In the genomic region with DNA sequence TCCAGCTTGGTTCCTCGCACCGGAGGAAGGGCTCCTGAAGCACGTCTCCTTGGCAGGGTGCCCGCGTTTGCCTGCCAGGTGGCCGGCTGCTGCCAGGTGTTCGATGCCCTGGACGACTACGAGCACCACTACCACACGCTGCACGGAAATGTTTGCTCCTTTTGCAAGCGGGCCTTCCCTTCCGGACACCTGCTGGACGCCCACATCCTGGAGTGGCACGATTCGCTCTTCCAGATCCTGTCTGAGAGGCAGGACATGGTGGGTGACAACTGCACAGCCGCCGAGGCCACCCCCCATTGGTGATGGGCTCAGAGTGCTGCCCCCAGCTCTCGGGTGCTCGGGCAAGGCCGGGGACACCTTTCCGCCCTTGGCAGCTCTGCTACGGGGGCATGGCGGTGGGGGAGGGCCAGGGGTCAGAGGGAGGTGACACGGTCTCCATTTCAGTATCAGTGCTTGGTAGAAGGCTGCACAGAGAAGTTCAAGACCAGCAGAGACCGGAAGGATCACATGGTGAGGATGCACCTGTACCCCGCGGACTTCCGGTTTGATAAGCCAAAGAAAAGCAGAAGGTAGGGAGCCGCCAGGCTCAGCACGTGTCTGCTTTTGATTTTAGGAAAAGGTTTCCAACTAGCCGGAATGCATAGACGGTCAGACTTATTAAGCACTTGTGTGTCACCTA, we compare ENCODE assay signal across 1 cellular context.
TF ChIP-seq lines count a peak whose summit lies in the region.

No MANE protein-coding gene starts in this region.

TF ChIP-seq in HepG2, 621 proteins besides CTCF, POLR2A, EP300 and RAD21:
- TF ChIP-seq, protein P1, sequence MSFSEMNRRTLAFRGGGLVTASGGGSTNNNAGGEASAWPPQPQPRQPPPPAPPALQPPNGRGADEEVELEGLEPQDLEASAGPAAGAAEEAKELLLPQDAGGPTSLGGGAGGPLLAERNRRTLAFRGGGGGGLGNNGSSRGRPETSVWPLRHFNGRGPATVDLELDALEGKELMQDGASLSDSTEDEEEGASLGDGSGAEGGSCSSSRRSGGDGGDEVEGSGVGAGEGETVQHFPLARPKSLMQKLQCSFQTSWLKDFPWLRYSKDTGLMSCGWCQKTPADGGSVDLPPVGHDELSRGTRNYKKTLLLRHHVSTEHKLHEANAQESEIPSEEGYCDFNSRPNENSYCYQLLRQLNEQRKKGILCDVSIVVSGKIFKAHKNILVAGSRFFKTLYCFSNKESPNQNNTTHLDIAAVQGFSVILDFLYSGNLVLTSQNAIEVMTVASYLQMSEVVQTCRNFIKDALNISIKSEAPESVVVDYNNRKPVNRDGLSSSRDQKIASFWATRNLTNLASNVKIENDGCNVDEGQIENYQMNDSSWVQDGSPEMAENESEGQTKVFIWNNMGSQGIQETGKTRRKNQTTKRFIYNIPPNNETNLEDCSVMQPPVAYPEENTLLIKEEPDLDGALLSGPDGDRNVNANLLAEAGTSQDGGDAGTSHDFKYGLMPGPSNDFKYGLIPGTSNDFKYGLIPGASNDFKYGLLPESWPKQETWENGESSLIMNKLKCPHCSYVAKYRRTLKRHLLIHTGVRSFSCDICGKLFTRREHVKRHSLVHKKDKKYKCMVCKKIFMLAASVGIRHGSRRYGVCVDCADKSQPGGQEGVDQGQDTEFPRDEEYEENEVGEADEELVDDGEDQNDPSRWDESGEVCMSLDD (CRISPR knock-in tag; IDR thresholded peaks at IDR 0.05; ENCODE audit: borderline replicate concordance): no peak
- TF ChIP-seq ZFP37 (CRISPR knock-in tag; IDR thresholded peaks at IDR 0.05; ENCODE audit: borderline replicate concordance): no peak
- TF ChIP-seq MXD4 (CRISPR knock-in tag; IDR thresholded peaks at IDR 0.05): no peak
- TF ChIP-seq ZNF720 (CRISPR knock-in tag; IDR thresholded peaks at IDR 0.05): no peak
- TF ChIP-seq ZMAT3 (CRISPR knock-in tag; conservative IDR thresholded peaks at IDR 0.05): no peak
- no peak for TF ChIP-seq NFATC3 (CRISPR knock-in tag; IDR thresholded peaks at IDR 0.05)
- TF ChIP-seq, protein P2, sequence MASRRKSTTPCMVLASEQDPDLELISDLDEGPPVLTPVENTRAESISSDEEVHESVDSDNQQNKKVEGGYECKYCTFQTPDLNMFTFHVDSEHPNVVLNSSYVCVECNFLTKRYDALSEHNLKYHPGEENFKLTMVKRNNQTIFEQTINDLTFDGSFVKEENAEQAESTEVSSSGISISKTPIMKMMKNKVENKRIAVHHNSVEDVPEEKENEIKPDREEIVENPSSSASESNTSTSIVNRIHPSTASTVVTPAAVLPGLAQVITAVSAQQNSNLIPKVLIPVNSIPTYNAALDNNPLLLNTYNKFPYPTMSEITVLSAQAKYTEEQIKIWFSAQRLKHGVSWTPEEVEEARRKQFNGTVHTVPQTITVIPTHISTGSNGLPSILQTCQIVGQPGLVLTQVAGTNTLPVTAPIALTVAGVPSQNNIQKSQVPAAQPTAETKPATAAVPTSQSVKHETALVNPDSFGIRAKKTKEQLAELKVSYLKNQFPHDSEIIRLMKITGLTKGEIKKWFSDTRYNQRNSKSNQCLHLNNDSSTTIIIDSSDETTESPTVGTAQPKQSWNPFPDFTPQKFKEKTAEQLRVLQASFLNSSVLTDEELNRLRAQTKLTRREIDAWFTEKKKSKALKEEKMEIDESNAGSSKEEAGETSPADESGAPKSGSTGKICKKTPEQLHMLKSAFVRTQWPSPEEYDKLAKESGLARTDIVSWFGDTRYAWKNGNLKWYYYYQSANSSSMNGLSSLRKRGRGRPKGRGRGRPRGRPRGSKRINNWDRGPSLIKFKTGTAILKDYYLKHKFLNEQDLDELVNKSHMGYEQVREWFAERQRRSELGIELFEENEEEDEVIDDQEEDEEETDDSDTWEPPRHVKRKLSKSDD (CRISPR knock-in tag; IDR thresholded peaks at IDR 0.05; ENCODE audit: low read depth): no peak
- TF ChIP-seq, protein P3, sequence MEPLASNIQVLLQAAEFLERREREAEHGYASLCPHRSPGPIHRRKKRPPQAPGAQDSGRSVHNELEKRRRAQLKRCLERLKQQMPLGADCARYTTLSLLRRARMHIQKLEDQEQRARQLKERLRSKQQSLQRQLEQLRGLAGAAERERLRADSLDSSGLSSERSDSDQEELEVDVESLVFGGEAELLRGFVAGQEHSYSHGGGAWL (CRISPR knock-in tag; IDR thresholded peaks at IDR 0.05): no peak
